Comparison of ENCODE assay signal across 20 cellular contexts in genomic region chr6:139857143-139857542, GRCh38.
DNase-seq lines count a peak whose midpoint lies in the region; ATAC-seq, FAIRE-seq and TF ChIP-seq lines count a peak whose summit lies in the region.
"Had no signal": no experiment of that assay in that cellular context is flagged by ENCODE, and none has a peak within 500 bp of the region (broad histone marks: within the 10 kb centered on the region; RNA-seq: fewer than 3 reads in every experiment).

No MANE protein-coding gene starts in this region.

- in situ Hi-C loops in IMR-90 (cut with MboI; ENCODE audit: low sequenced_read_pairs) = no loop called here

- no peak for ATAC-seq in IMR-90 (ENCODE audit: low read depth)
- ATAC-seq in pancreas = no peak
- ATAC-seq: GM23338 had no signal

- BruUV-seq in IMR-90 (replicated peaks; lab: Mats Ljungman, UMichigan) = no TSS peak

- H3K4me2 ChIP-seq in IMR-90 (ENCODE audit: low read depth, low read length) = no peak overlapping the region
- H3K4me2 ChIP-seq: GM23338 had no signal

- DNase-seq in IMR-90 = no peak
- DNase-seq in cerebellar cortex (ENCODE audit: low spot score) = peak; percentile 38
- DNase-seq in pancreas = no peak
- DNase-seq in NCI-H526 treated with DMSO at 0.1 percent for 48 hours (lab: John Stamatoyannopoulos, UW) = no peak
- no peak for DNase-seq in nucleus accumbens (lab: John Stamatoyannopoulos, UW)
- DNase-seq in NAMALWA (ENCODE audit: low spot score) = no peak
- DNase-seq: CD4-positive, CD25-positive, alpha-beta regulatory T cell; DMS79; MG63; NCI-H1048; NCI-H1417 treated with DMSO at 0.1 percent for 48 hours; NCI-H187 treated with DMSO at 0.1 percent for 48 hours; NCI-H2227 treated with DMSO at 0.1 percent for 48 hours; NCI-H510A; NCI-H774; NK-92 treated with Interleukin-12 subunit alpha and Interleukin-12 subunit beta, amount 100 ng/mL, for 24 hours; Peyer's patch had no signal

- H2BK20ac ChIP-seq in IMR-90 (ENCODE audit: low read depth, low read length) = peak overlapping the region; percentile 47; the same call in 1 of the 2 replicates

- H3K36me3 ChIP-seq in IMR-90 (ENCODE audit: control insufficient read depth, insufficient read depth, low read length) (no peaks in the 10 kb centered on the region), pancreas (no peaks in the 10 kb centered on the region)
- H3K36me3 ChIP-seq: HAP-1, MG63, Peyer's patch had no signal

- H3K4me1 Mint-ChIP-seq in nephron = peaks cover 45% of the 10 kb centered on the region
- H3K4me1 Mint-ChIP-seq: CD4-positive, CD25-positive, alpha-beta regulatory T cell had no signal

- H4K8ac ChIP-seq in IMR-90 (ENCODE audit: low read depth in 2 of 2, low read length in 2 of 2) = peak overlapping the region in 1 of 2 experiments; percentile 40; a peak in 1 of 4 replicates

- peak overlapping the region; percentile 38; the same call in 1 of the 2 replicates for H3K23ac ChIP-seq in IMR-90 (ENCODE audit: low read depth, low read length)

- H3K27me3 Mint-ChIP-seq in nephron (ENCODE audit: low read depth) = no peaks in the 10 kb centered on the region

- H3K4me1 ChIP-seq in IMR-90 (ENCODE audit: control insufficient read depth, insufficient read depth, low read length) (peaks cover 10% of the 10 kb centered on the region), pancreas (no peaks in the 10 kb centered on the region)

- intact Hi-C loops in IMR-90 (cut with micrococcal nuclease) (loop anchor here (10.0 kb wide), 1 partner anchor 262 kb away; no protein-coding TSS in a partner anchor), pancreas (cut with DNase I) (no loop called here)

- H3K56ac ChIP-seq in IMR-90 (ENCODE audit: extremely low read depth, insufficient read depth, low read length) = no peak overlapping the region

- H3K9me3 Mint-ChIP-seq in nephron = peaks cover under 1% of the 10 kb centered on the region
- H3K9me3 Mint-ChIP-seq: CD4-positive, CD25-positive, alpha-beta regulatory T cell; GM23338 had no signal

- POLR2A ChIA-PET in IMR-90 (lab: Charles Lee; ENCODE audit: unreplicated experiment) = no interaction called here

- no peak for TF ChIP-seq POLR2A in IMR-90 (IDR thresholded peaks at IDR 0.05; ENCODE audit: low read depth, low read length)

- no peak overlapping the region for H3K27ac ChIP-seq in IMR-90 (ENCODE audit: insufficient read depth, low read length)
- H3K27ac ChIP-seq in pancreas = no peak overlapping the region
- H3K27ac ChIP-seq: Peyer's patch had no signal

- no peak overlapping the region for H3K4me3 Mint-ChIP-seq in nephron
- H3K4me3 Mint-ChIP-seq: CD4-positive, CD25-positive, alpha-beta regulatory T cell; GM23338 had no signal

- peak overlapping the region; percentile 69 for H2BK120ac ChIP-seq in IMR-90 (ENCODE audit: low read depth, low read length)

- no peak overlapping the region for H3K18ac ChIP-seq in IMR-90 (ENCODE audit: low read depth, low read length)

- TF ChIP-seq CTCF in IMR-90 (conservative IDR thresholded peaks at IDR 0.05; ENCODE audit: low read depth, low read length) (no peak), nephron (IDR thresholded peaks at IDR 0.05; ENCODE audit: unreplicated experiment in 3 of 3) (no peak), pancreas (IDR thresholded peaks at IDR 0.05) (no peak)

- H3K9ac ChIP-seq in IMR-90 (ENCODE audit: low read depth, low read length) = no peak overlapping the region

- H3K27ac Mint-ChIP-seq in nephron = peak overlapping the region; percentile 29 to 96 (median 83)
- H3K27ac Mint-ChIP-seq: CD4-positive, CD25-positive, alpha-beta regulatory T cell; GM23338 had no signal

- no peak overlapping the region for H4K5ac ChIP-seq in IMR-90 (ENCODE audit: low read depth, low read length)

- no peak overlapping the region for H2AK9ac ChIP-seq in IMR-90 (replicated peaks; ENCODE audit: low read depth, low read length, poor library complexity)

- H3K14ac ChIP-seq in IMR-90 (replicated peaks; ENCODE audit: low read depth, low read length) = peak overlapping the region; percentile 79

- no CpG with 5 or more reads among the region's 2 CpGs for WGBS in IMR-90 (ENCODE audit: extremely low coverage in 2 of 2, insufficient read length in 1 of 2), 2 experiments
- 66 to 84% methylated on average over 2 of the region's 2 CpGs for WGBS in pancreas, 2 donors

- peaks cover 6% of the 10 kb centered on the region for H3K36me3 Mint-ChIP-seq in nephron (ENCODE audit: low read depth)
- H3K36me3 Mint-ChIP-seq: CD4-positive, CD25-positive, alpha-beta regulatory T cell had no signal

- CTCF ChIA-PET in IMR-90 (lab: Yijun Ruan, JAX) = interaction anchor here (0.6 kb wide), 1 partner anchor 799 kb away, joined by 3 read pairs; no protein-coding TSS in a partner anchor

- no peak overlapping the region for H3K4me3 ChIP-seq in IMR-90 (ENCODE audit: insufficient read depth, low read depth, low read length)
- H3K4me3 ChIP-seq in pancreas = no peak overlapping the region
- H3K4me3 ChIP-seq: GM23338, HAP-1, MG63, Peyer's patch had no signal

- no peaks in the 10 kb centered on the region for H4K20me1 ChIP-seq in IMR-90 (ENCODE audit: insufficient read depth, low read length)

- no peak for TF ChIP-seq RAD21 in IMR-90 (IDR thresholded peaks at IDR 0.05; ENCODE audit: low read length)

- H2BK5ac ChIP-seq in IMR-90 (ENCODE audit: low read depth, low read length, poor library complexity, severe bottlenecking) = peak overlapping the region; percentile 49

- FAIRE-seq in pancreas (lab: Jason Lieb, UNC) = no peak

- no peaks in the 10 kb centered on the region for H3K9me3 ChIP-seq in IMR-90 (ENCODE audit: control insufficient read depth, insufficient read depth, low read length)
- H3K9me3 ChIP-seq in pancreas = no peaks in the 10 kb centered on the region
- H3K9me3 ChIP-seq: HAP-1, MG63, Peyer's patch had no signal

- dilution Hi-C loops in IMR-90 (cut with HindIII; ENCODE audit: low sequenced_read_pairs, unreplicated experiment) = no loop called here

- H3K27me3 ChIP-seq in IMR-90 (ENCODE audit: control insufficient read depth, insufficient read depth, low read length) (no peaks in the 10 kb centered on the region), pancreas (no peaks in the 10 kb centered on the region)
- H3K27me3 ChIP-seq: MG63, Peyer's patch had no signal

- H2AFZ ChIP-seq in IMR-90 (replicated peaks; ENCODE audit: low read length, poor library complexity) = no peak overlapping the region
- H2AFZ ChIP-seq: GM23338 had no signal

- H2BK15ac ChIP-seq in IMR-90 (ENCODE audit: low read depth, low read length) = no peak overlapping the region

- H3K9me1 ChIP-seq in IMR-90 (ENCODE audit: insufficient read depth, low read length) = peaks cover 5% of the 10 kb centered on the region

- no peak overlapping the region for H2AK5ac ChIP-seq in IMR-90 (ENCODE audit: low read depth, low read length)

- H3K79me1 ChIP-seq in IMR-90 (ENCODE audit: low read depth in 1 of 2, low read length in 2 of 2) = 0 out of 4 replicates have a peak, but pooled peaks cover 0 to 3% of the 10 kb centered on the region in 2 experiments

- peak overlapping the region; percentile 58 for H3K4ac ChIP-seq in IMR-90 (ENCODE audit: low read depth, low read length)

- no peak overlapping the region for H4K91ac ChIP-seq in IMR-90 (ENCODE audit: insufficient read depth, low read depth, low read length)

TF ChIP-seq in IMR-90, 13 proteins besides CTCF, POLR2A, EP300 and RAD21:
- no peak for TF ChIP-seq RFX5 (IDR thresholded peaks at IDR 0.05; ENCODE audit: low read depth, low read length)
- no peak for TF ChIP-seq MAFK (IDR thresholded peaks at IDR 0.05; ENCODE audit: low read depth, low read length)
- no peak for TF ChIP-seq SMC3 (IDR thresholded peaks at IDR 0.05; ENCODE audit: low read depth, low read length)
- TF ChIP-seq FOS (IDR thresholded peaks at IDR 0.05; ENCODE audit: low read depth, low read length) = no peak
- TF ChIP-seq BHLHE40 (IDR thresholded peaks at IDR 0.05; ENCODE audit: low read depth, low read length) = no peak
- TF ChIP-seq CEBPB (IDR thresholded peaks at IDR 0.05; ENCODE audit: low read depth, low read length) = no peak
- TF ChIP-seq ELK1 (IDR thresholded peaks at IDR 0.05; ENCODE audit: borderline replicate concordance, low read depth, low read length) = no peak
- TF ChIP-seq RCOR1 (IDR thresholded peaks at IDR 0.05; ENCODE audit: insufficient replicate concordance, low read length) = no peak
- no peak for TF ChIP-seq MAZ (IDR thresholded peaks at IDR 0.05; ENCODE audit: borderline replicate concordance, low read depth, low read length)
- TF ChIP-seq MXI1 (IDR thresholded peaks at IDR 0.05; ENCODE audit: borderline replicate concordance, low read depth, low read length) = no peak
- no peak for TF ChIP-seq CHD1 (IDR thresholded peaks at IDR 0.05; ENCODE audit: low read depth, low read length)
- no peak for TF ChIP-seq USF2 (IDR thresholded peaks at IDR 0.05; ENCODE audit: low read depth, low read length)
- no peak for TF ChIP-seq NFE2L2 (IDR thresholded peaks at IDR 0.05; ENCODE audit: low read depth, low read length)
